ENCODE assay signal across 1 cellular context in the genomic region with DNA sequence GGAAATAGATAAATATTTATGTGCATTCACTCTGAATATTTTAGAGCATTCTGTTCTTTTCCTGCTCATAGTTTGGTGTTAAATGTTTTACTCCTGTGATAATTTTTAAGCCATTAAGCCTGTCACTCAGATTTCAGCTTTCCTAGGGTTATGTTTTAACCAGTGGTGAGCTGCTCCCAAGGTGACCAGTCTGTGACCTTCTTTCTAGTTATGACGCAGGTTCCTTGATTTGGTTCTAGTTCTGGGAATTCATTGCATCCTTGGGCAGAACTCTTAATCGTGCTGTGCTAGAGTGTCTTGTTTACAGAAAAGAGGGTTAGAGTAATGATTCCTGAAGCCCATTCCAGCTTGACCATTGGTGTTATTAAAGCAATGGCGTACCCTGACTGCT.
A peak's percentile ranks its signal among the peaks of the same experiment; 100 is the strongest.
TF ChIP-seq lines count a peak whose summit lies in the region.

No MANE protein-coding gene starts in this region.

TF ChIP-seq in liver, 16 proteins besides CTCF, POLR2A, EP300 and RAD21 (continued from another document):
- no peak for TF ChIP-seq NR2F2 (IDR thresholded peaks at IDR 0.05)
- no peak for TF ChIP-seq EGR1 (IDR thresholded peaks at IDR 0.05; ENCODE audit: low read depth in 2 of 2)
- TF ChIP-seq, protein P1, sequence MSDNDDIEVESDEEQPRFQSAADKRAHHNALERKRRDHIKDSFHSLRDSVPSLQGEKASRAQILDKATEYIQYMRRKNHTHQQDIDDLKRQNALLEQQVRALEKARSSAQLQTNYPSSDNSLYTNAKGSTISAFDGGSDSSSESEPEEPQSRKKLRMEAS (IDR thresholded peaks at IDR 0.05), result no peak
- TF ChIP-seq FOXA2 (IDR thresholded peaks at IDR 0.05), result peak; percentile 22
- TF ChIP-seq FOXA1 (IDR thresholded peaks at IDR 0.05), result no peak
- TF ChIP-seq HNF4G (IDR thresholded peaks at IDR 0.05), result no peak
- TF ChIP-seq GABPA (IDR thresholded peaks at IDR 0.05 in 1 of 2, conservative IDR thresholded peaks at IDR 0.05 in 1 of 2), result no peak
